17 cellular contexts compared by ENCODE assay signal in genomic region chr10:93065675-93066543, GRCh38. TPM values are rescaled to one million over a fixed set of nuclear protein-coding genes. Genes with fewer than 3 reads are reported as not detected.
DNase-seq lines count a peak whose midpoint lies in the region; ATAC-seq and TF ChIP-seq lines count a peak whose summit lies in the region.
"Had no signal": no experiment of that assay in that cellular context is flagged by ENCODE, and none has a peak within 500 bp of the region (broad histone marks: within the 10 kb centered on the region; RNA-seq: fewer than 3 reads in every experiment).

No MANE protein-coding gene starts in this region.

- H3K4me1 ChIP-seq in HUES48 (ENCODE audit: control insufficient read depth, insufficient read depth, low read length): peaks cover 22% of the 10 kb centered on the region; the same call in 1 of the 2 replicates
- peaks cover 0 to 40% (median 7%) of the 10 kb centered on the region in 4 donors for H3K4me1 ChIP-seq in Peyer's patch

- no peak for ATAC-seq in HG03280 (IDR thresholded peaks at IDR 0.05; ENCODE audit: unreplicated experiment)
- ATAC-seq: GM12878, HCT116 had no signal

- no peak overlapping the region for H3K9ac ChIP-seq in HUES48 (ENCODE audit: low read depth, low read length)

- no peak overlapping the region for H3K27ac ChIP-seq in HUES48 (ENCODE audit: low read depth, low read length)
- H3K27ac ChIP-seq in Peyer's patch: no peak overlapping the region
- H3K27ac ChIP-seq: epithelial cell of prostate, PC-9, skin epidermis, thyroid gland had no signal

- peak; percentile 67 for DNase-seq in DMS53 (lab: John Stamatoyannopoulos, UW)
- DNase-seq in DMS53 treated with DMSO at 0.1 percent for 48 hours (lab: John Stamatoyannopoulos, UW; ENCODE audit: unreplicated experiment): no peak
- peak; percentile 20 to 35 for DNase-seq in erythroblast (lab: John Stamatoyannopoulos, UW)
- no peak for DNase-seq in osteocyte (ENCODE audit: extremely low spot score, unreplicated experiment)
- DNase-seq in Peyer's patch: no peak
- DNase-seq in hippocampal formation (lab: John Stamatoyannopoulos, UW): no peak
- DNase-seq: activated effector memory CD4-positive, alpha-beta T cell treated with Interleukin-2 at 50 U/mL for 16 hours; NCI-H1930; PC-9; thyroid gland had no signal

- peaks cover 65% of the 10 kb centered on the region for H3K27me3 Mint-ChIP-seq in osteocyte (ENCODE audit: unreplicated experiment)

- H3K27ac Mint-ChIP-seq in osteocyte (ENCODE audit: unreplicated experiment): no peak overlapping the region

- H3K27me3 ChIP-seq in HUES48 (ENCODE audit: control insufficient read depth, insufficient read depth, low read length) (peaks cover 100% of the 10 kb centered on the region), Peyer's patch (peaks cover 0 to 14% of the 10 kb centered on the region in 2 donors)

- H3K4me3 Mint-ChIP-seq in osteocyte (ENCODE audit: unreplicated experiment): peak overlapping the region; percentile 56

- H3K4me3 ChIP-seq in HUES48 (ENCODE audit: low read depth, low read length) (peak overlapping the region; percentile 52), Peyer's patch (peak overlapping the region in 1 of 4 donors; percentile 11)
- H3K4me3 ChIP-seq: GM12878, PC-9, skin epidermis, thyroid gland had no signal

- H3K9me3 ChIP-seq in HUES48 (ENCODE audit: control insufficient read depth, insufficient read depth, low read length): no peaks in the 10 kb centered on the region
- H3K9me3 ChIP-seq in Peyer's patch: no peaks in the 10 kb centered on the region
- H3K9me3 ChIP-seq: thyroid gland had no signal

- no peaks in the 10 kb centered on the region for H3K36me3 Mint-ChIP-seq in osteocyte (ENCODE audit: unreplicated experiment)

- no peaks in the 10 kb centered on the region for H3K9me3 Mint-ChIP-seq in osteocyte (ENCODE audit: unreplicated experiment)

- TF ChIP-seq CTCF in osteocyte (IDR thresholded peaks at IDR 0.05): no peak
- TF ChIP-seq CTCF in Peyer's patch (IDR thresholded peaks at IDR 0.05): no peak

- peaks cover 19% of the 10 kb centered on the region for H3K4me1 Mint-ChIP-seq in osteocyte (ENCODE audit: unreplicated experiment)

- TF ChIP-seq POLR2A in erythroblast (IDR thresholded peaks at IDR 0.05; ENCODE audit: low read length): no peak
- no peak for TF ChIP-seq POLR2A in Peyer's patch (IDR thresholded peaks at IDR 0.05)

- H3K36me3 ChIP-seq in HUES48 (ENCODE audit: control insufficient read depth, insufficient read depth, low read length) (no peaks in the 10 kb centered on the region), Peyer's patch (no peaks in the 10 kb centered on the region)
- H3K36me3 ChIP-seq: thyroid gland had no signal

RNA-seq across cellular contexts. Expression of gene CYP26C1, which starts 5.3 kb away (rescaled TPM):
- total RNA-seq in osteocyte (0.08 TPM in 1 of 2 replicates, not detected in the other), Peyer's patch (not detected)
- total RNA-seq: T-helper 2 cell treated with Interferon-gamma antibody and Interleukin-4, amounts not matched to agents 100 ng/mL and 5 ng/mL, for 36 hours had no signal

RNA-seq across cellular contexts. Expression of gene CYP26A1, which starts 7.8 kb away (rescaled TPM):
- total RNA-seq in osteocyte: not detected in 2 replicates
- not detected for total RNA-seq in Peyer's patch
- total RNA-seq: GM12878; T-helper 2 cell treated with Interferon-gamma antibody and Interleukin-4, amounts not matched to agents 100 ng/mL and 5 ng/mL, for 36 hours; thyroid gland had no signal

Comparison
In these comparisons a context has a peak if more than half of its experiments do, and no peak if none do; other contexts are left out.
1. DNase-seq: peak in DMS53 (single experiment) and erythroblast (2 of 2); none in DMS53 treated with DMSO at 0.1 percent for 48 hours (single experiment), osteocyte (single experiment), Peyer's patch (0 of 3) and hippocampal formation (0 of 2).